ENCODE assay signal across 23 cellular contexts in genomic region chr7:22934023-22934422, GRCh38.
DNase-seq lines count a peak whose midpoint lies in the region; ATAC-seq and TF ChIP-seq lines count a peak whose summit lies in the region.
"Had no signal": no experiment of that assay in that cellular context is flagged by ENCODE, and none has a peak within 500 bp of the region (broad histone marks: within the 10 kb centered on the region; RNA-seq: fewer than 3 reads in every experiment).

No MANE protein-coding gene starts in this region.

- H3K9me3 Mint-ChIP-seq in progenitor cell of endocrine pancreas (ENCODE audit: low read depth), result peaks cover 17% of the 10 kb centered on the region

- H3K27me3 ChIP-seq in BE2C, result peaks cover 4% of the 10 kb centered on the region; the same call in 1 of the 2 replicates
- H3K27me3 ChIP-seq: pancreas, upper lobe of right lung had no signal

- ATAC-seq in left ventricle myocardium superior (peak; percentile 64), HG03139 (IDR thresholded peaks at IDR 0.05; ENCODE audit: unreplicated experiment) (no peak), GM21723 (IDR thresholded peaks at IDR 0.05; ENCODE audit: unreplicated experiment) (no peak)
- ATAC-seq: A549; left lobe of liver; Panc1; pancreas; stimulated activated naive CD8-positive, alpha-beta T cell treated with anti-CD3 and anti-CD28 coated beads, Interleukin-15, amount 100 ng/mL, for 72 hours; upper lobe of right lung had no signal

- H3K27me3 Mint-ChIP-seq in progenitor cell of endocrine pancreas, result no peaks in the 10 kb centered on the region
- H3K27me3 Mint-ChIP-seq: naive B cell had no signal

- H3K4me3 ChIP-seq in BE2C (ENCODE audit: low read depth, low read length), result no peak overlapping the region
- H3K4me3 ChIP-seq: A549, pancreas, upper lobe of right lung had no signal

- no peaks in the 10 kb centered on the region for H3K4me1 ChIP-seq in BE2C
- H3K4me1 ChIP-seq: A549, pancreas had no signal

- TF ChIP-seq CTCF in progenitor cell of endocrine pancreas (IDR thresholded peaks at IDR 0.05; ENCODE audit: unreplicated experiment), result no peak
- no peak for TF ChIP-seq CTCF in BE2C (IDR thresholded peaks at IDR 0.05; ENCODE audit: low read depth, low read length)

- H3K36me3 ChIP-seq in BE2C, result no peaks in the 10 kb centered on the region
- H3K36me3 ChIP-seq: pancreas, upper lobe of right lung had no signal

- H3K4me3 Mint-ChIP-seq in progenitor cell of endocrine pancreas (ENCODE audit: low read depth), result no peak overlapping the region
- H3K4me3 Mint-ChIP-seq: activated naive CD8-positive, alpha-beta T cell treated with anti-CD3 and anti-CD28 coated beads for 36 hours; naive B cell; stimulated activated naive CD8-positive, alpha-beta T cell treated with anti-CD3 and anti-CD28 coated beads, Interleukin-15, amount 100 ng/mL, for 72 hours had no signal

- peak overlapping the region; percentile 71 for H3K27ac Mint-ChIP-seq in progenitor cell of endocrine pancreas
- H3K27ac Mint-ChIP-seq: activated naive CD8-positive, alpha-beta T cell treated with anti-CD3 and anti-CD28 coated beads for 36 hours; CD14-positive monocyte; naive B cell; stimulated activated naive CD8-positive, alpha-beta T cell treated with anti-CD3 and anti-CD28 coated beads, Interleukin-15, amount 100 ng/mL, for 72 hours had no signal

- H3K9me3 ChIP-seq in BE2C, result no peaks in the 10 kb centered on the region
- H3K9me3 ChIP-seq: A549, pancreas, upper lobe of right lung had no signal

- H3K4me1 Mint-ChIP-seq in progenitor cell of endocrine pancreas (ENCODE audit: low read depth), result peaks cover 36% of the 10 kb centered on the region
- H3K4me1 Mint-ChIP-seq: activated naive CD8-positive, alpha-beta T cell treated with anti-CD3 and anti-CD28 coated beads for 36 hours; CD14-positive monocyte; naive B cell; stimulated activated naive CD8-positive, alpha-beta T cell treated with anti-CD3 and anti-CD28 coated beads, Interleukin-15, amount 100 ng/mL, for 72 hours had no signal

- intact Hi-C loops in left ventricle myocardium superior (cut with micrococcal nuclease), result no loop called here

- peak; percentile 44 for DNase-seq in EH (ENCODE audit: low read depth)
- peak; percentile 74 for DNase-seq in amniotic epithelial cell (ENCODE audit: low read depth)
- DNase-seq in left ventricle myocardium superior, result no peak
- no peak for DNase-seq in progenitor cell of endocrine pancreas (ENCODE audit: low spot score, unreplicated experiment)
- no peak for DNase-seq in BE2C
- DNase-seq in CD1c-positive myeloid dendritic cell (ENCODE audit: extremely low spot score), result no peak
- DNase-seq: activated naive CD8-positive, alpha-beta T cell treated with anti-CD3 and anti-CD28 coated beads for 36 hours; cortex of kidney; DMS 273 treated with DMSO at 0.1 percent for 48 hours; naive B cell; NCI-H1930; NCI-H446; pancreas; stimulated activated CD4-positive, alpha-beta T cell treated with anti-CD3 and anti-CD28 coated beads, Interleukin-2, amount 100 ng/mL, for 48 hours; stimulated activated naive CD8-positive, alpha-beta T cell treated with anti-CD3 and anti-CD28 coated beads, Interleukin-15, amount 100 ng/mL, for 72 hours; T-helper 9 cell; upper lobe of right lung had no signal

- peaks cover 3% of the 10 kb centered on the region for H3K36me3 Mint-ChIP-seq in progenitor cell of endocrine pancreas (ENCODE audit: insufficient read depth)
- H3K36me3 Mint-ChIP-seq: activated naive CD8-positive, alpha-beta T cell treated with anti-CD3 and anti-CD28 coated beads for 36 hours; CD14-positive monocyte; naive B cell had no signal

Comparison
In these comparisons a context has a peak if more than half of its experiments do, and no peak if none do; other contexts are left out.
1. DNase-seq: peak in EH (single experiment) and amniotic epithelial cell (single experiment); none in left ventricle myocardium superior (single experiment), progenitor cell of endocrine pancreas (single experiment), BE2C (single experiment) and CD1c-positive myeloid dendritic cell (single experiment).